Comparison of ENCODE assay signal across 34 cellular contexts in genomic region chr10:25858076-25858475, GRCh38.
"Had no signal": no experiment of that assay in that cellular context is flagged by ENCODE, and none has a peak within 500 bp of the region (broad histone marks: within the 10 kb centered on the region; RNA-seq: fewer than 3 reads in every experiment).

No MANE protein-coding gene starts in this region.

- H3K36me3 ChIP-seq: MG63 had no signal

- H3K27me3 ChIP-seq: MG63 had no signal

- H3K9ac ChIP-seq: KMS-11 had no signal

- DNase-seq: Karpas-422, Kasumi-1, KG1, MG63, MM.1S, MV-4-11, NCI-H1048, NCI-H1092, NCI-H1092 treated with DMSO at 0.1 percent for 48 hours, NCI-H1105, NCI-H1105 treated with DMSO at 0.1 percent for 48 hours, NCI-H1417, NCI-H1417 treated with DMSO at 0.1 percent for 48 hours, NCI-H1436, NCI-H1436 treated with DMSO at 0.1 percent for 48 hours, NCI-H146, NCI-H1694 treated with DMSO at 0.1 percent for 48 hours, NCI-H187, NCI-H187 treated with DMSO at 0.1 percent for 48 hours, NCI-H1930, NCI-H2029, NCI-H2029 treated with DMSO at 0.1 percent for 48 hours, NCI-H2081, NCI-H2081 treated with DMSO at 0.1 percent for 48 hours, NCI-H2107, NCI-H2171, NCI-H2171 treated with DMSO at 0.1 percent for 48 hours, NCI-H2227 treated with DMSO at 0.1 percent for 48 hours, NCI-H345, NCI-H446, NCI-H446 treated with DMSO at 0.1 percent for 48 hours, NCI-H510A, NCI-H510A treated with DMSO at 0.1 percent for 48 hours had no signal

- H3K9me3 ChIP-seq: MG63 had no signal

- H3K27ac ChIP-seq: KMS-11 had no signal

- H3K4me3 ChIP-seq: MG63 had no signal

- H3K4me2 ChIP-seq: KMS-11 had no signal
